Comparison of ENCODE assay signal across 1 cellular context in the genomic region with DNA sequence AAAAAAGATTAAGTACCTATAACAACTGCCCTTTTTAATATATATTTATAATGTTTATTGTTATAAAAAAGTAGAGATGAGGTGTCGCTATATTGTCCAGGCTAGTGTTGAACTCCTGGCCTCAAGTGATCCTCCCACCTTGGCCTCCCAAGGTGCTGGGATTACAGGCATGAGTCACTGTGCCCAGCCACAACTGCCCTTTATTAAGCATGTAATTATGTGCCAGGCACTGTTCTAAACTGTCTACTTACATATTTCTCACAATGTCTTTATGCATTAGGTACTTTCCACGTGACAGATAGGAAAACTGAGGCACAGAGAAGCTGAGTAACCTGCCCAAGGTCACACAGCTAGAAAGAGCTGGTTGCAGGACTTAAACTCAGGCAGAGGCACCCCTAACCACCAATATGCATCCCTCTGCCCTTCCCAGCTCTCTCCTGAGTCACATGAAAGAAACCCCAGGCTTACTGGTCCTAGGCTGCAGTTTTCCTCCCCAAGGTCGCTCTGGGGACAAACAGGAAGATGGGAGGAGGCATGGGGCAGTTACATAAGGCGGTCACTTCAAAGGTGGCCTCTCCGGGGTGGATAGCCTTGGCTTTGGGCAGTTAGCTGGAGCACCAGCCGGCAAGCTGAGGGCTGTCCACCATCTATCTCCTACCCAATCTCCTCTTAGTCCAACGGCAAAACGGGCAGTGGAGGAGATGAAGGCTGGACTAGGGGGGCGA.
TF ChIP-seq lines count a peak whose summit lies in the region.

No MANE protein-coding gene starts in this region.

TF ChIP-seq in HepG2, 621 proteins besides CTCF, POLR2A, EP300 and RAD21 (continued from another document and continues in another):
- TF ChIP-seq ZGPAT (CRISPR knock-in tag; IDR thresholded peaks at IDR 0.05) (peak; percentile 86), ZNF629 (CRISPR knock-in tag; conservative IDR thresholded peaks at IDR 0.05) (no peak; the same call in 1 of the 2 replicates), SKI (IDR thresholded peaks at IDR 0.05; ENCODE audit: partially characterized antibody) (peak; percentile 84), MYC (CRISPR knock-in tag; IDR thresholded peaks at IDR 0.05; ENCODE audit: borderline replicate concordance) (peak; percentile 67; the same call in 1 of the 2 replicates), FOXO1 (CRISPR knock-in tag; IDR thresholded peaks at IDR 0.05) (peak; percentile 98), GZF1 (CRISPR knock-in tag; IDR thresholded peaks at IDR 0.05) (peak; percentile 71; the same call in 1 of the 2 replicates), ZNF569 (CRISPR knock-in tag; IDR thresholded peaks at IDR 0.05; ENCODE audit: borderline replicate concordance) (no peak), MBNL3 (CRISPR knock-in tag; conservative IDR thresholded peaks at IDR 0.05) (no peak), ZBTB7A (CRISPR knock-in tag; IDR thresholded peaks at IDR 0.05) (peak; percentile 70; the same call in 1 of the 2 replicates), ZNF598 (CRISPR knock-in tag; IDR thresholded peaks at IDR 0.05; ENCODE audit: borderline replicate concordance) (no peak; the same call in 1 of the 2 replicates), JUNB (CRISPR knock-in tag; IDR thresholded peaks at IDR 0.05; ENCODE audit: borderline replicate concordance) (no peak), YY1 (IDR thresholded peaks at IDR 0.05; ENCODE audit: insufficient read depth, insufficient replicate concordance, low read depth, low read length) (no peak), CENPT (CRISPR knock-in tag; IDR thresholded peaks at IDR 0.05; ENCODE audit: low read depth) (no peak), ZNF143 (CRISPR knock-in tag; IDR thresholded peaks at IDR 0.05) (0 out of 2 replicates have a peak, but pooled peaks have one; percentile 30), ZNF530 (CRISPR knock-in tag; IDR thresholded peaks at IDR 0.05; ENCODE audit: low read depth) (no peak), ZFYVE20 (CRISPR knock-in tag; IDR thresholded peaks at IDR 0.05; ENCODE audit: borderline replicate concordance, low read depth) (no peak), CHCHD3 (CRISPR knock-in tag; IDR thresholded peaks at IDR 0.05) (no peak), HOXD1 (CRISPR knock-in tag; IDR thresholded peaks at IDR 0.05) (no peak), NONO (IDR thresholded peaks at IDR 0.05) (no peak), NONO (CRISPR knock-in tag; conservative IDR thresholded peaks at IDR 0.05) (0 out of 2 replicates have a peak, but pooled peaks have one; percentile 61), NR2F2 (IDR thresholded peaks at IDR 0.05; ENCODE audit: borderline replicate concordance, low read depth) (0 out of 2 replicates have a peak, but pooled peaks have one; percentile 44), ZNF816 (CRISPR knock-in tag; IDR thresholded peaks at IDR 0.05; ENCODE audit: borderline replicate concordance) (peak; percentile 51; the same call in 1 of the 2 replicates), CCAR2 (optimal IDR thresholded peaks at IDR 0.05; ENCODE audit: low read depth, low read length) (no peak), RXRA (CRISPR knock-in tag; IDR thresholded peaks at IDR 0.05) (peak; percentile 97), ZNF124 (CRISPR knock-in tag; IDR thresholded peaks at IDR 0.05) (peak; percentile 85), KLF11 (CRISPR knock-in tag; IDR thresholded peaks at IDR 0.05) (peak; percentile 30; the same call in 1 of the 2 replicates), SSRP1 (CRISPR knock-in tag; IDR thresholded peaks at IDR 0.05) (no peak), GMEB1 (CRISPR knock-in tag; IDR thresholded peaks at IDR 0.05; ENCODE audit: borderline replicate concordance) (no peak; the same call in 1 of the 2 replicates), SRF (IDR thresholded peaks at IDR 0.05; ENCODE audit: low read depth, low read length) (no peak), ZNF160 (CRISPR knock-in tag; IDR thresholded peaks at IDR 0.05) (no peak), ZNF615 (CRISPR knock-in tag; IDR thresholded peaks at IDR 0.05; ENCODE audit: borderline replicate concordance) (no peak), SMARCC2 (IDR thresholded peaks at IDR 0.05) (no peak), LCORL (IDR thresholded peaks at IDR 0.05) (no peak), LCORL (CRISPR knock-in tag; IDR thresholded peaks at IDR 0.05) (peak; percentile 99), SMAD9 (CRISPR knock-in tag; IDR thresholded peaks at IDR 0.05) (no peak), PAF1 (CRISPR knock-in tag; IDR thresholded peaks at IDR 0.05) (no peak)
- TF ChIP-seq, protein P1, sequence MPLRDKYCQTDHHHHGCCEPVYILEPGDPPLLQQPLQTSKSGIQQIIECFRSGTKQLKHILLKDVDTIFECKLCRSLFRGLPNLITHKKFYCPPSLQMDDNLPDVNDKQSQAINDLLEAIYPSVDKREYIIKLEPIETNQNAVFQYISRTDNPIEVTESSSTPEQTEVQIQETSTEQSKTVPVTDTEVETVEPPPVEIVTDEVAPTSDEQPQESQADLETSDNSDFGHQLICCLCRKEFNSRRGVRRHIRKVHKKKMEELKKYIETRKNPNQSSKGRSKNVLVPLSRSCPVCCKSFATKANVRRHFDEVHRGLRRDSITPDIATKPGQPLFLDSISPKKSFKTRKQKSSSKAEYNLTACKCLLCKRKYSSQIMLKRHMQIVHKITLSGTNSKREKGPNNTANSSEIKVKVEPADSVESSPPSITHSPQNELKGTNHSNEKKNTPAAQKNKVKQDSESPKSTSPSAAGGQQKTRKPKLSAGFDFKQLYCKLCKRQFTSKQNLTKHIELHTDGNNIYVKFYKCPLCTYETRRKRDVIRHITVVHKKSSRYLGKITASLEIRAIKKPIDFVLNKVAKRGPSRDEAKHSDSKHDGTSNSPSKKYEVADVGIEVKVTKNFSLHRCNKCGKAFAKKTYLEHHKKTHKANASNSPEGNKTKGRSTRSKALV (CRISPR knock-in tag; IDR thresholded peaks at IDR 0.05) = 0 out of 2 replicates have a peak, but pooled peaks have one; percentile 75
- TF ChIP-seq, protein P2, sequence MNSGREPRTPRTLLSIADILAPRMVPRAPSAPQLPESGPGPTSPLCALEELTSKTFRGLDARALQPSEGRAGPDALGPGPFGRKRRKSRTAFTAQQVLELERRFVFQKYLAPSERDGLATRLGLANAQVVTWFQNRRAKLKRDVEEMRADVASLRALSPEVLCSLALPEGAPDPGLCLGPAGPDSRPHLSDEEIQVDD (CRISPR knock-in tag; IDR thresholded peaks at IDR 0.05; ENCODE audit: borderline replicate concordance) = no peak
- TF ChIP-seq, protein P3, sequence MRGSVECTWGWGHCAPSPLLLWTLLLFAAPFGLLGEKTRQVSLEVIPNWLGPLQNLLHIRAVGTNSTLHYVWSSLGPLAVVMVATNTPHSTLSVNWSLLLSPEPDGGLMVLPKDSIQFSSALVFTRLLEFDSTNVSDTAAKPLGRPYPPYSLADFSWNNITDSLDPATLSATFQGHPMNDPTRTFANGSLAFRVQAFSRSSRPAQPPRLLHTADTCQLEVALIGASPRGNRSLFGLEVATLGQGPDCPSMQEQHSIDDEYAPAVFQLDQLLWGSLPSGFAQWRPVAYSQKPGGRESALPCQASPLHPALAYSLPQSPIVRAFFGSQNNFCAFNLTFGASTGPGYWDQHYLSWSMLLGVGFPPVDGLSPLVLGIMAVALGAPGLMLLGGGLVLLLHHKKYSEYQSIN (CRISPR knock-in tag; IDR thresholded peaks at IDR 0.05; ENCODE audit: borderline replicate concordance) = no peak
- TF ChIP-seq, protein P4, sequence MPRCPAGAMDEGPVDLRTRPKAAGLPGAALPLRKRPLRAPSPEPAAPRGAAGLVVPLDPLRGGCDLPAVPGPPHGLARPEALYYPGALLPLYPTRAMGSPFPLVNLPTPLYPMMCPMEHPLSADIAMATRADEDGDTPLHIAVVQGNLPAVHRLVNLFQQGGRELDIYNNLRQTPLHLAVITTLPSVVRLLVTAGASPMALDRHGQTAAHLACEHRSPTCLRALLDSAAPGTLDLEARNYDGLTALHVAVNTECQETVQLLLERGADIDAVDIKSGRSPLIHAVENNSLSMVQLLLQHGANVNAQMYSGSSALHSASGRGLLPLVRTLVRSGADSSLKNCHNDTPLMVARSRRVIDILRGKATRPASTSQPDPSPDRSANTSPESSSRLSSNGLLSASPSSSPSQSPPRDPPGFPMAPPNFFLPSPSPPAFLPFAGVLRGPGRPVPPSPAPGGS (CRISPR knock-in tag; IDR thresholded peaks at IDR 0.05) = no peak; the same call in 1 of the 2 replicates
- TF ChIP-seq, protein P5, sequence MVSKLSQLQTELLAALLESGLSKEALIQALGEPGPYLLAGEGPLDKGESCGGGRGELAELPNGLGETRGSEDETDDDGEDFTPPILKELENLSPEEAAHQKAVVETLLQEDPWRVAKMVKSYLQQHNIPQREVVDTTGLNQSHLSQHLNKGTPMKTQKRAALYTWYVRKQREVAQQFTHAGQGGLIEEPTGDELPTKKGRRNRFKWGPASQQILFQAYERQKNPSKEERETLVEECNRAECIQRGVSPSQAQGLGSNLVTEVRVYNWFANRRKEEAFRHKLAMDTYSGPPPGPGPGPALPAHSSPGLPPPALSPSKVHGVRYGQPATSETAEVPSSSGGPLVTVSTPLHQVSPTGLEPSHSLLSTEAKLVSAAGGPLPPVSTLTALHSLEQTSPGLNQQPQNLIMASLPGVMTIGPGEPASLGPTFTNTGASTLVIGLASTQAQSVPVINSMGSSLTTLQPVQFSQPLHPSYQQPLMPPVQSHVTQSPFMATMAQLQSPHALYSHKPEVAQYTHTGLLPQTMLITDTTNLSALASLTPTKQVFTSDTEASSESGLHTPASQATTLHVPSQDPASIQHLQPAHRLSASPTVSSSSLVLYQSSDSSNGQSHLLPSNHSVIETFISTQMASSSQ (IDR thresholded peaks at IDR 0.05; ENCODE audit: low read depth) = no peak; the same call in 1 of the 2 replicates
- TF ChIP-seq, protein P5 (CRISPR knock-in tag; IDR thresholded peaks at IDR 0.05; ENCODE audit: borderline replicate concordance) = peak; percentile 78; the same call in 1 of the 2 replicates
- TF ChIP-seq, protein P6, sequence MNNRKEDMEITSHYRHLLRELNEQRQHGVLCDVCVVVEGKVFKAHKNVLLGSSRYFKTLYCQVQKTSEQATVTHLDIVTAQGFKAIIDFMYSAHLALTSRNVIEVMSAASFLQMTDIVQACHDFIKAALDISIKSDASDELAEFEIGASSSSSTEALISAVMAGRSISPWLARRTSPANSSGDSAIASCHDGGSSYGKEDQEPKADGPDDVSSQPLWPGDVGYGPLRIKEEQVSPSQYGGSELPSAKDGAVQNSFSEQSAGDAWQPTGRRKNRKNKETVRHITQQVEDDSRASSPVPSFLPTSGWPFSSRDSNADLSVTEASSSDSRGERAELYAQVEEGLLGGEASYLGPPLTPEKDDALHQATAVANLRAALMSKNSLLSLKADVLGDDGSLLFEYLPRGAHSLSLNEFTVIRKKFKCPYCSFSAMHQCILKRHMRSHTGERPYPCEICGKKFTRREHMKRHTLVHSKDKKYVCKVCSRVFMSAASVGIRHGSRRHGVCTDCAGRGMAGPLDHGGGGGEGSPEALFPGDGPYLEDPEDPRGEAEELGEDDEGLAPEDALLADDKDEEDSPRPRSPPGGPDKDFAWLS (CRISPR knock-in tag; IDR thresholded peaks at IDR 0.05; ENCODE audit: borderline replicate concordance) = no peak
- TF ChIP-seq, protein P7, sequence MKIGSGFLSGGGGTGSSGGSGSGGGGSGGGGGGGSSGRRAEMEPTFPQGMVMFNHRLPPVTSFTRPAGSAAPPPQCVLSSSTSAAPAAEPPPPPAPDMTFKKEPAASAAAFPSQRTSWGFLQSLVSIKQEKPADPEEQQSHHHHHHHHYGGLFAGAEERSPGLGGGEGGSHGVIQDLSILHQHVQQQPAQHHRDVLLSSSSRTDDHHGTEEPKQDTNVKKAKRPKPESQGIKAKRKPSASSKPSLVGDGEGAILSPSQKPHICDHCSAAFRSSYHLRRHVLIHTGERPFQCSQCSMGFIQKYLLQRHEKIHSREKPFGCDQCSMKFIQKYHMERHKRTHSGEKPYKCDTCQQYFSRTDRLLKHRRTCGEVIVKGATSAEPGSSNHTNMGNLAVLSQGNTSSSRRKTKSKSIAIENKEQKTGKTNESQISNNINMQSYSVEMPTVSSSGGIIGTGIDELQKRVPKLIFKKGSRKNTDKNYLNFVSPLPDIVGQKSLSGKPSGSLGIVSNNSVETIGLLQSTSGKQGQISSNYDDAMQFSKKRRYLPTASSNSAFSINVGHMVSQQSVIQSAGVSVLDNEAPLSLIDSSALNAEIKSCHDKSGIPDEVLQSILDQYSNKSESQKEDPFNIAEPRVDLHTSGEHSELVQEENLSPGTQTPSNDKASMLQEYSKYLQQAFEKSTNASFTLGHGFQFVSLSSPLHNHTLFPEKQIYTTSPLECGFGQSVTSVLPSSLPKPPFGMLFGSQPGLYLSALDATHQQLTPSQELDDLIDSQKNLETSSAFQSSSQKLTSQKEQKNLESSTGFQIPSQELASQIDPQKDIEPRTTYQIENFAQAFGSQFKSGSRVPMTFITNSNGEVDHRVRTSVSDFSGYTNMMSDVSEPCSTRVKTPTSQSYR (CRISPR knock-in tag; IDR thresholded peaks at IDR 0.05; ENCODE audit: borderline replicate concordance) = peak; percentile 80; the same call in 1 of the 2 replicates
